In the genomic region with DNA sequence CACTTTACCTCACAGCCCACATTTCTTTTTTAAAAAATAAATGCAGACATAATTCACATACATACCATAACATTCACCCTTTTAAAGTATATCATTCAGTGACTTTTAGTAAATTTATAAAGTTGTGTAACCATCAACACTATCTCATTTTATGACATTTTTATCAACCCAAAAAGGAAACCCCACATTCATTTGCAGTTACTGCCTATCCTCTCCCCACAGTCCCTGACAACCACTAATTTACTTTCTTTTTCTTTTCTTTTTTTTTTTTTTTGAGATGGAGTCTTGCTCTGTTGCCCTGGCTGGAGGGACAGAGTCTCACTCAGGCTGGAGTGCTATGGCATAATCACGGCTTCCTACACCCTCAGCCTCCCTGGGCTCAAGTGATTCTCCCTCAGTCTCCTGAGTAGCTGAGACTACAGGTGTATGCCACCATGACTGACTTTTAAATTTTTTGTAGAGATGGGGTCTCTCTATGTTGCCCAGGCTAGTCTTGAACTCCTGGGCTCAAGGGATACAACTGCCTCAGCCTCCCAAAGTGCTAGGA, we compare ENCODE assay signal across 13 cellular contexts. TPM values are rescaled to one million over a fixed set of nuclear protein-coding genes. Genes with fewer than 3 reads are reported as not detected.
DNase-seq lines count a peak whose midpoint lies in the region; ATAC-seq, FAIRE-seq and TF ChIP-seq lines count a peak whose summit lies in the region.
"Had no signal": no experiment of that assay in that cellular context is flagged by ENCODE, and none has a peak within 500 bp of the region (broad histone marks: within the 10 kb centered on the region; RNA-seq: fewer than 3 reads in every experiment).

No MANE protein-coding gene starts in this region.

- peaks cover 28% of the 10 kb centered on the region for H3K36me3 Mint-ChIP-seq in activated naive CD8-positive, alpha-beta T cell treated with anti-CD3 and anti-CD28 coated beads for 36 hours
- peaks cover 0 to 6% of the 10 kb centered on the region in 2 donors for H3K36me3 Mint-ChIP-seq in naive B cell
- H3K36me3 Mint-ChIP-seq in endothelial cell (ENCODE audit: low read depth, unreplicated experiment), result no peaks in the 10 kb centered on the region

- TF ChIP-seq CTCF in heart left ventricle (IDR thresholded peaks at IDR 0.05) (no peak), upper lobe of right lung (IDR thresholded peaks at IDR 0.05) (no peak), endothelial cell (IDR thresholded peaks at IDR 0.05; ENCODE audit: unreplicated experiment) (no peak)

- intact Hi-C loops in heart left ventricle (cut with DNase I) (loop anchor here in 8 of 10 donors (2.0 to 10.0 kb wide), 12 partner anchors 19 to 341 kb away; a partner anchor contains a TSS), right cardiac atrium (cut with DNase I) (loop anchor here in 1 of 4 donors (5.0 kb wide), 1 partner anchor 51 kb away; no protein-coding TSS in a partner anchor), upper lobe of right lung (cut with DNase I) (no loop called here)

- DNase-seq in heart left ventricle (no peak), right cardiac atrium (no peak), naive B cell (no peak), upper lobe of right lung (no peak), H54 (ENCODE audit: insufficient read length, low spot score) (no peak), endothelial cell (ENCODE audit: low spot score) (no peak), Kasumi-1 (lab: John Stamatoyannopoulos, UW) (no peak)
- no peak for DNase-seq in activated naive CD8-positive, alpha-beta T cell treated with anti-CD3 and anti-CD28 coated beads for 36 hours
- DNase-seq: AML-193, IMR-90, midbrain, NCI-H2081, small intestine had no signal

- H3K4me1 ChIP-seq in heart left ventricle (peaks cover 0 to 46% (median 15%) of the 10 kb centered on the region in 12 donors), right cardiac atrium (ENCODE audit: control insufficient read depth, insufficient read depth, low read length) (peaks cover 4% of the 10 kb centered on the region), upper lobe of right lung (peaks cover 18% of the 10 kb centered on the region)

- H3K27ac Mint-ChIP-seq in activated naive CD8-positive, alpha-beta T cell treated with anti-CD3 and anti-CD28 coated beads for 36 hours, result peak overlapping the region; percentile 83
- H3K27ac Mint-ChIP-seq in naive B cell (peak overlapping the region in 5 of 6 donors; percentile 28 to 93 (median 86)), endothelial cell (ENCODE audit: unreplicated experiment) (no peak overlapping the region)

- H3K9me3 Mint-ChIP-seq in activated naive CD8-positive, alpha-beta T cell treated with anti-CD3 and anti-CD28 coated beads for 36 hours, result no peaks in the 10 kb centered on the region
- H3K9me3 Mint-ChIP-seq in naive B cell (no peaks in the 10 kb centered on the region), endothelial cell (ENCODE audit: unreplicated experiment) (no peaks in the 10 kb centered on the region)

- H3K4me3 Mint-ChIP-seq in activated naive CD8-positive, alpha-beta T cell treated with anti-CD3 and anti-CD28 coated beads for 36 hours, result no peak overlapping the region
- H3K4me3 Mint-ChIP-seq in naive B cell (peak overlapping the region in 4 of 8 donors; percentile 79 to 93 (median 88)), endothelial cell (ENCODE audit: unreplicated experiment) (no peak overlapping the region)

- H3K9me3 ChIP-seq in heart left ventricle (no peaks in the 10 kb centered on the region), right cardiac atrium (ENCODE audit: control insufficient read depth, low read length) (no peaks in the 10 kb centered on the region), upper lobe of right lung (no peaks in the 10 kb centered on the region)

- H3K27me3 ChIP-seq in heart left ventricle (no peaks in the 10 kb centered on the region), right cardiac atrium (ENCODE audit: control insufficient read depth, insufficient read depth) (no peaks in the 10 kb centered on the region), upper lobe of right lung (no peaks in the 10 kb centered on the region)

- TF ChIP-seq POLR2A in heart left ventricle (IDR thresholded peaks at IDR 0.05) (no peak), H54 (IDR thresholded peaks at IDR 0.05; ENCODE audit: low read depth, low read length) (no peak)

- no peak for ATAC-seq in heart left ventricle
- ATAC-seq in right cardiac atrium, result no peak
- ATAC-seq in naive B cell (ENCODE audit: low read depth in 2 of 2), result no peak
- ATAC-seq in upper lobe of right lung, result no peak

- H3K4me3 ChIP-seq in heart left ventricle, result no peak overlapping the region
- H3K4me3 ChIP-seq in right cardiac atrium (ENCODE audit: low read length), result no peak overlapping the region
- no peak overlapping the region for H3K4me3 ChIP-seq in upper lobe of right lung

- H3K36me3 ChIP-seq in heart left ventricle (peaks cover 0 to 20% (median 7%) of the 10 kb centered on the region in 9 donors), upper lobe of right lung (peaks cover 3% of the 10 kb centered on the region)

- H3K27me3 Mint-ChIP-seq in activated naive CD8-positive, alpha-beta T cell treated with anti-CD3 and anti-CD28 coated beads for 36 hours, result no peaks in the 10 kb centered on the region
- no peaks in the 10 kb centered on the region for H3K27me3 Mint-ChIP-seq in naive B cell
- no peaks in the 10 kb centered on the region for H3K27me3 Mint-ChIP-seq in endothelial cell (ENCODE audit: unreplicated experiment)

- H3K27ac ChIP-seq in heart left ventricle (peak overlapping the region in 8 of 12 donors; percentile 28 to 87 (median 78)), right cardiac atrium (ENCODE audit: low read length) (no peak overlapping the region), upper lobe of right lung (peak overlapping the region; percentile 61)

- WGBS in heart left ventricle, 4 donors, result 67 to 79% (median 70%) methylated on average over 1 of the region's 1 CpG
- 75% methylated on average over 1 of the region's 1 CpG for WGBS in right cardiac atrium

- FAIRE-seq in H54 (lab: Jason Lieb, UNC), result no peak
- FAIRE-seq: small intestine had no signal

- H3K4me1 Mint-ChIP-seq in activated naive CD8-positive, alpha-beta T cell treated with anti-CD3 and anti-CD28 coated beads for 36 hours, result peaks cover 21% of the 10 kb centered on the region
- H3K4me1 Mint-ChIP-seq in naive B cell, result peaks cover 19 to 32% (median 29%) of the 10 kb centered on the region in 3 donors
- H3K4me1 Mint-ChIP-seq in endothelial cell (ENCODE audit: unreplicated experiment), result peaks cover 6% of the 10 kb centered on the region

RNA-seq across cellular contexts. Expression of a gene that starts 1.5 kb away (rescaled TPM):
- 10 to 100 TPM; 10.3 to 27.8 (median 18.3) TPM for total RNA-seq in heart left ventricle
- 10 to 100 TPM in 1 of 2 donors, 1 to 10 TPM in 1; 9.8 to 10.5 TPM for polyA plus RNA-seq in heart left ventricle
- 10 to 100 TPM; 15.5 to 21.6 (median 18.1) TPM for total RNA-seq in right cardiac atrium
- polyA plus RNA-seq in right cardiac atrium, result 10.1 TPM
- 10 to 100 TPM; 42.8 to 43.6 TPM for total RNA-seq in activated naive CD8-positive, alpha-beta T cell treated with anti-CD3 and anti-CD28 coated beads for 36 hours
- 10 to 100 TPM in 1 of 6 donors, 1 to 10 TPM in 5; 5.8 to 11.7 (median 6.4) TPM for polyA plus RNA-seq in naive B cell (ENCODE audit: low read depth in 6 of 6)
- 41.4 TPM for total RNA-seq in upper lobe of right lung
- 66.2 TPM for total RNA-seq in endothelial cell (ENCODE audit: unreplicated experiment)

RNA-seq across cellular contexts. Expression of a gene that starts 19.2 kb away (rescaled TPM):
- total RNA-seq in heart left ventricle (10 to 100 TPM in 2 of 9 donors, 1 to 10 TPM in 7; 6.1 to 10.7 (median 8.1) TPM), right cardiac atrium (10 to 100 TPM in 1 of 4 donors, 1 to 10 TPM in 3; 7.2 to 13.7 (median 7.9) TPM), upper lobe of right lung (19.9 TPM), endothelial cell (ENCODE audit: unreplicated experiment) (25.8 TPM)
- polyA plus RNA-seq in heart left ventricle (10 to 100 TPM in 1 of 2 donors, 1 to 10 TPM in 1; 8.8 to 13.5 TPM), right cardiac atrium (7.2 TPM), naive B cell (ENCODE audit: low read depth in 6 of 6) (10 to 100 TPM in 5 of 6 donors, 1 to 10 TPM in 1; 9.7 to 43.2 (median 22.5) TPM)
- total RNA-seq in activated naive CD8-positive, alpha-beta T cell treated with anti-CD3 and anti-CD28 coated beads for 36 hours, result 100 to 1,000 TPM; 116 to 118 TPM

RNA-seq across cellular contexts. Expression of a gene that starts 53.8 kb away (rescaled TPM):
- total RNA-seq in heart left ventricle (10 to 100 TPM; 21.9 to 56.0 (median 42.4) TPM), right cardiac atrium (10 to 100 TPM; 33.4 to 51.3 (median 48.0) TPM), upper lobe of right lung (32.4 TPM), endothelial cell (ENCODE audit: unreplicated experiment) (53.7 TPM)
- polyA plus RNA-seq in heart left ventricle (10 to 100 TPM; 23.0 to 24.7 TPM), right cardiac atrium (29.4 TPM), naive B cell (ENCODE audit: low read depth in 6 of 6) (1 to 10 TPM in 1 of 6 donors, under 1 TPM in 5; 0.22 to 2.1 (median 0.73) TPM)
- total RNA-seq in activated naive CD8-positive, alpha-beta T cell treated with anti-CD3 and anti-CD28 coated beads for 36 hours, result 10 to 100 TPM; 11.4 to 12.5 TPM
